In the genomic region with DNA sequence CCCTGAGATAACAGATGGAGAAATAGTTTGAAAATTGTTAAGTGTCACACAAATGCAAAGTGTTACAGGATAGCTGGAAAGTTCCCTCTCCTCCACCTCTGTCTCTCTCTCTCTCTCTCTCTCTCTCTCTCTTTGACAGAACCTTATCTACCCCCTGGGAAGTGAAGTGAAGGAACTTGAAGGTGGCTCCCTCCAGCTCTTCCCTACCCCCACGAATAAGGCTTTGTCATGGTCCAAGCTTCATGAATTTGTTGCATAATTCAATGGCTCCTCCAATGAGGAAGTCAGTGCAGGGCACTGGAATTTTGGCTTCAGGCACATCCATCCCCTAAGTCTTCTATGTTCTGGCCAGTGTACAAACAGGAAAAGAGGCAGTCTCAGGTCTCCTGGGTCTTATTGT, we compare ENCODE assay signal across 29 cellular contexts.
"Had no signal": no experiment of that assay in that cellular context is flagged by ENCODE, and none has a peak within 500 bp of the region (broad histone marks: within the 10 kb centered on the region; RNA-seq: fewer than 3 reads in every experiment).

No MANE protein-coding gene starts in this region.

- H3K9me3 Mint-ChIP-seq: activated CD4-positive, alpha-beta T cell treated with anti-CD3 and anti-CD28 coated beads, Interleukin-2, amount 10 ng/mL, durations not matched to agents 7 days and 5 days; activated CD8-positive, alpha-beta T cell treated with anti-CD3 and anti-CD28 coated beads for 36 hours; activated T-helper 2 cell treated with anti-CD3 and anti-CD28 coated beads, Interferon-gamma antibody, Interleukin-2, Interleukin-4, amounts not matched to agents 10 μg/mL and 5 μg/mL and 100 μg/mL, durations not matched to agents 14 hours and 24 hours and 36 hours; stimulated activated naive B cell treated with anti-CD40 and anti-IgM and Interleukin-4, amounts not matched to agents 10 μg/mL and 1 μg/mL and 100 μg/mL, for 72 hours had no signal

- H3K27me3 Mint-ChIP-seq: activated CD8-positive, alpha-beta T cell treated with anti-CD3 and anti-CD28 coated beads for 36 hours; stimulated activated naive B cell treated with anti-CD40 and anti-IgM and Interleukin-4, amounts not matched to agents 10 μg/mL and 1 μg/mL and 100 μg/mL, for 72 hours had no signal

- ATAC-seq: activated CD8-positive, alpha-beta T cell treated with anti-CD3 and anti-CD28 coated beads for 36 hours; activated naive CD4-positive, alpha-beta T cell treated with anti-CD3 and anti-CD28 coated beads, Interleukin-2, amount 50 U/mL, for 72 hours; gastrocnemius medialis; left lung; stimulated activated naive B cell treated with anti-CD40 and anti-IgM and Interleukin-4, amounts not matched to agents 10 μg/mL and 1 μg/mL and 100 μg/mL, for 72 hours had no signal

- H3K36me3 Mint-ChIP-seq: activated naive CD4-positive, alpha-beta T cell treated with anti-CD3 and anti-CD28 coated beads, Interleukin-2, amount 50 U/mL, for 72 hours had no signal

- H3K4me3 Mint-ChIP-seq: activated CD4-positive, alpha-beta T cell treated with anti-CD3 and anti-CD28 coated beads, Interleukin-2, amount 10 ng/mL, durations not matched to agents 7 days and 5 days; activated CD8-positive, alpha-beta T cell treated with anti-CD3 and anti-CD28 coated beads for 36 hours; nephron progenitor cell; stimulated activated naive B cell treated with anti-CD40 and anti-IgM and Interleukin-4, amounts not matched to agents 10 μg/mL and 1 μg/mL and 100 μg/mL, for 72 hours had no signal

- H3K27ac Mint-ChIP-seq: activated CD4-positive, alpha-beta T cell treated with anti-CD3 and anti-CD28 coated beads, Interleukin-2, amount 10 ng/mL, durations not matched to agents 7 days and 5 days; activated CD8-positive, alpha-beta T cell treated with anti-CD3 and anti-CD28 coated beads for 36 hours; activated T-helper 2 cell treated with anti-CD3 and anti-CD28 coated beads, Interferon-gamma antibody, Interleukin-2, Interleukin-4, amounts not matched to agents 10 μg/mL and 5 μg/mL and 100 μg/mL, durations not matched to agents 14 hours and 24 hours and 36 hours; nephron progenitor cell; stimulated activated naive B cell treated with anti-CD40 and anti-IgM and Interleukin-4, amounts not matched to agents 10 μg/mL and 1 μg/mL and 100 μg/mL, for 72 hours had no signal

- H3K36me3 ChIP-seq: gastrocnemius medialis, left lung, lower lobe of right lung, neutrophil, stomach, suprapubic skin, tibial artery had no signal

- H3K9me3 ChIP-seq: gastrocnemius medialis, left lung, lower lobe of right lung, neutrophil, suprapubic skin, tibial artery had no signal

- H3K4me1 ChIP-seq: left lung, suprapubic skin had no signal

- DNase-seq: activated CD4-positive, alpha-beta T cell treated with anti-CD3 and anti-CD28 coated beads for 1 hour; activated CD4-positive, alpha-beta T cell treated with anti-CD3 and anti-CD28 coated beads, Interleukin-2, amount 10 ng/mL, durations not matched to agents 7 days and 5 days; activated CD8-positive, alpha-beta T cell treated with anti-CD3 and anti-CD28 coated beads for 36 hours; activated naive CD4-positive, alpha-beta T cell; activated T-cell treated with anti-CD3 and anti-CD28 coated beads, Interleukin-2, amount 50 U/mL, for 48 hours; dermis blood vessel endothelial cell; effector CD8-positive, alpha-beta T cell; erythroblast; gastrocnemius medialis; glutamatergic neuron; left lung; lower lobe of right lung; mesenchymal stem cell; nephron progenitor cell; retina; stimulated activated CD4-positive, alpha-beta T cell treated with anti-CD3 and anti-CD28 coated beads, Interleukin-1b, Interleukin-23, amount 100 ng/mL, for 48 hours; stimulated activated CD4-positive, alpha-beta T cell treated with anti-CD3 and anti-CD28 coated beads, Interleukin-4, amount 100 ng/mL, for 4 hours; stimulated activated CD8-positive, alpha-beta memory T cell treated with anti-CD3 and anti-CD28 coated beads, Interleukin-4, amount 100 ng/mL, for 48 hours; stimulated activated naive B cell treated with anti-CD40 and anti-IgM and Interleukin-4, amounts not matched to agents 10 μg/mL and 1 μg/mL and 100 μg/mL, for 72 hours; stomach; T-helper 9 cell; tibial artery had no signal

- H3K4me2 ChIP-seq: smooth muscle cell had no signal

- H3K27me3 ChIP-seq: gastrocnemius medialis, stomach, suprapubic skin, tibial artery had no signal

- H3K27ac ChIP-seq: gastrocnemius medialis, left lung, lower lobe of right lung, neutrophil, stomach, suprapubic skin, tibial artery had no signal

- H3K4me3 ChIP-seq: gastrocnemius medialis, left lung, lower lobe of right lung, smooth muscle cell, stomach, suprapubic skin, tibial artery had no signal

- FAIRE-seq: colon, islet of Langerhans had no signal
